In the genomic region with DNA sequence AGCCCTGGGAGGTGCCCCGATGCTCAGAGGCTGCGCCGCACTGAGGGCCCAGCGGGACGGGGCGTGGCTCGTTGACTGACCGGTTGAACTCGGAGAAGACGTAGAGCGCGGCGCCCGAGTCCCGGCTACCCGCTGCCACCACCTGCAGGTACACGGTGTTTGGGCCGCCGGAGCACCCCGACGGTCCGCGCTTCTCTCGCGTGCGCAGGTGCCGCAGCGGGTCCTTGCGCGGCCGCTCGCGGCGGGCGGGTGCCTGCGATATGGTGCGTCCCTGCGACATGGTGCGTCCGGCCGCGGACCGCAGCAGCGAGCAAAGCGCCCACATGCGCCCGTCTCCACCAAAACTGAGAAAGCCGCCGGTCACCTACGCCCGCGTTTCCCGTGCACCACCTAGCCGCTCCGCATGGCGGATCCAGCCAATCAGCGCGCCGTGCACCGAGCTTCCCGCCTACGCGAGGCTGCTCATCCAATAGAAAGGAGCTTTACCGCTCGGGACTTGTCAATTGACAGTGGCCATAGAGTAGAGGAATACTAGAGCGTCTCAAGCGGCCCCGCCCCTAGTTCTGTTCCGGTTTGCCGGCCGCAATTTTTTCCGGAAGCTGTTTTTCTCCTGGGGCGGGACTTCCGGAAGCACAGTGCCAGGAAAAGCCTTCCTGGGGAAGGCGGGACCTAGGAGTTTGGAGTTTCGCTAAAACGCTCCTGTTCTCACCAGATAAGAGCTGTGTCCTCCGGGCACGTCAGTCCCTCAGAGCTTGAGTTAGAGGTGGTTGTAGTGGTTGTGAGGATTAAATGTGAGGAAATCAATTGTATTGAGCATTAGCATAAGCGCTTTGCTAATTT, we compare ENCODE assay signal across 8 cellular contexts. TPM values are rescaled to one million over a fixed set of nuclear protein-coding genes. Genes with fewer than 3 reads are reported as not detected.
DNase-seq lines count a peak whose midpoint lies in the region; ATAC-seq and TF ChIP-seq lines count a peak whose summit lies in the region.

A gene with protein sequence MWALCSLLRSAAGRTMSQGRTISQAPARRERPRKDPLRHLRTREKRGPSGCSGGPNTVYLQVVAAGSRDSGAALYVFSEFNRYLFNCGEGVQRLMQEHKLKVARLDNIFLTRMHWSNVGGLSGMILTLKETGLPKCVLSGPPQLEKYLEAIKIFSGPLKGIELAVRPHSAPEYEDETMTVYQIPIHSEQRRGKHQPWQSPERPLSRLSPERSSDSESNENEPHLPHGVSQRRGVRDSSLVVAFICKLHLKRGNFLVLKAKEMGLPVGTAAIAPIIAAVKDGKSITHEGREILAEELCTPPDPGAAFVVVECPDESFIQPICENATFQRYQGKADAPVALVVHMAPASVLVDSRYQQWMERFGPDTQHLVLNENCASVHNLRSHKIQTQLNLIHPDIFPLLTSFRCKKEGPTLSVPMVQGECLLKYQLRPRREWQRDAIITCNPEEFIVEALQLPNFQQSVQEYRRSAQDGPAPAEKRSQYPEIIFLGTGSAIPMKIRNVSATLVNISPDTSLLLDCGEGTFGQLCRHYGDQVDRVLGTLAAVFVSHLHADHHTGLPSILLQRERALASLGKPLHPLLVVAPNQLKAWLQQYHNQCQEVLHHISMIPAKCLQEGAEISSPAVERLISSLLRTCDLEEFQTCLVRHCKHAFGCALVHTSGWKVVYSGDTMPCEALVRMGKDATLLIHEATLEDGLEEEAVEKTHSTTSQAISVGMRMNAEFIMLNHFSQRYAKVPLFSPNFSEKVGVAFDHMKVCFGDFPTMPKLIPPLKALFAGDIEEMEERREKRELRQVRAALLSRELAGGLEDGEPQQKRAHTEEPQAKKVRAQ (minus strand): TSS at position 405 of the 840 bp plus-strand sequence. CDS start 80 bp downstream, at position 325.

- no peak for TF ChIP-seq CTCF in epithelial cell of proximal tubule (conservative IDR thresholded peaks at IDR 0.05; ENCODE audit: low read depth, low read length)

- no peaks in the 10 kb centered on the region for H3K27me3 Mint-ChIP-seq in activated T-cell treated with anti-CD3 and anti-CD28 coated beads, Interleukin-2, amount 50 U/mL, for 24 hours

- H3K4me3 Mint-ChIP-seq in activated T-cell treated with anti-CD3 and anti-CD28 coated beads, Interleukin-2, amount 50 U/mL, for 24 hours = peak within 1 kb of the TSS; percentile 94

- H3K4me3 ChIP-seq in epithelial cell of proximal tubule (ENCODE audit: low read depth, low read length) = peak within 1 kb of the TSS; percentile 99

- no peaks in the 10 kb centered on the region for H3K9me3 Mint-ChIP-seq in activated T-cell treated with anti-CD3 and anti-CD28 coated beads, Interleukin-2, amount 50 U/mL, for 24 hours

- H3K4me1 Mint-ChIP-seq in activated T-cell treated with anti-CD3 and anti-CD28 coated beads, Interleukin-2, amount 50 U/mL, for 24 hours (ENCODE audit: low read depth) = peaks cover 42% of the 10 kb centered on the region

- peak within 1 kb of the TSS; percentile 99 for H3K27ac Mint-ChIP-seq in activated T-cell treated with anti-CD3 and anti-CD28 coated beads, Interleukin-2, amount 50 U/mL, for 24 hours

- H3K36me3 Mint-ChIP-seq in activated T-cell treated with anti-CD3 and anti-CD28 coated beads, Interleukin-2, amount 50 U/mL, for 24 hours (ENCODE audit: low read depth) = peaks cover 53% of the 10 kb centered on the region

- DNase-seq in DMS53 treated with DMSO at 0.1 percent for 48 hours (lab: John Stamatoyannopoulos, UW; ENCODE audit: unreplicated experiment) = peak; percentile 79
- peak; percentile 73 for DNase-seq in KG1 (lab: John Stamatoyannopoulos, UW)
- peak; percentile 95 for DNase-seq in activated T-cell treated with anti-CD3 and anti-CD28 coated beads, Interleukin-2, amount 50 U/mL, for 24 hours
- peak; percentile 89 for DNase-seq in epithelial cell of proximal tubule (ENCODE audit: low read depth)
- peak; percentile 99 for DNase-seq in mucosa of gallbladder (ENCODE audit: low spot score)
- DNase-seq in stimulated activated CD8-positive, alpha-beta memory T cell treated with anti-CD3 and anti-CD28 coated beads, Interleukin-4, amount 100 ng/mL, for 4 hours (ENCODE audit: low read depth in 2 of 2, low spot score in 1 of 2) = peak; percentile 92 to 96

- peak; percentile 96 for ATAC-seq in GM21723 (IDR thresholded peaks at IDR 0.05; ENCODE audit: unreplicated experiment)

TF ChIP-seq in PFSK-1, 5 proteins besides CTCF, POLR2A, EP300 and RAD21:
- no peak; the same call in 1 of the 2 replicates for TF ChIP-seq SIN3A (IDR thresholded peaks at IDR 0.05; ENCODE audit: borderline replicate concordance, insufficient read depth, low read length)
- peak; percentile 81; the same call in 1 of the 2 replicates for TF ChIP-seq TAF1 (IDR thresholded peaks at IDR 0.05; ENCODE audit: borderline replicate concordance, insufficient read depth, low read length)
- peak; percentile 97 for TF ChIP-seq POLR2AphosphoS5 (IDR thresholded peaks at IDR 0.05; ENCODE audit: low read depth, low read length)
- no peak for TF ChIP-seq FOXP2 (optimal IDR thresholded peaks at IDR 0.05; ENCODE audit: borderline replicate concordance, extremely low read depth, extremely low read length, insufficient read depth)
- TF ChIP-seq, protein P1, sequence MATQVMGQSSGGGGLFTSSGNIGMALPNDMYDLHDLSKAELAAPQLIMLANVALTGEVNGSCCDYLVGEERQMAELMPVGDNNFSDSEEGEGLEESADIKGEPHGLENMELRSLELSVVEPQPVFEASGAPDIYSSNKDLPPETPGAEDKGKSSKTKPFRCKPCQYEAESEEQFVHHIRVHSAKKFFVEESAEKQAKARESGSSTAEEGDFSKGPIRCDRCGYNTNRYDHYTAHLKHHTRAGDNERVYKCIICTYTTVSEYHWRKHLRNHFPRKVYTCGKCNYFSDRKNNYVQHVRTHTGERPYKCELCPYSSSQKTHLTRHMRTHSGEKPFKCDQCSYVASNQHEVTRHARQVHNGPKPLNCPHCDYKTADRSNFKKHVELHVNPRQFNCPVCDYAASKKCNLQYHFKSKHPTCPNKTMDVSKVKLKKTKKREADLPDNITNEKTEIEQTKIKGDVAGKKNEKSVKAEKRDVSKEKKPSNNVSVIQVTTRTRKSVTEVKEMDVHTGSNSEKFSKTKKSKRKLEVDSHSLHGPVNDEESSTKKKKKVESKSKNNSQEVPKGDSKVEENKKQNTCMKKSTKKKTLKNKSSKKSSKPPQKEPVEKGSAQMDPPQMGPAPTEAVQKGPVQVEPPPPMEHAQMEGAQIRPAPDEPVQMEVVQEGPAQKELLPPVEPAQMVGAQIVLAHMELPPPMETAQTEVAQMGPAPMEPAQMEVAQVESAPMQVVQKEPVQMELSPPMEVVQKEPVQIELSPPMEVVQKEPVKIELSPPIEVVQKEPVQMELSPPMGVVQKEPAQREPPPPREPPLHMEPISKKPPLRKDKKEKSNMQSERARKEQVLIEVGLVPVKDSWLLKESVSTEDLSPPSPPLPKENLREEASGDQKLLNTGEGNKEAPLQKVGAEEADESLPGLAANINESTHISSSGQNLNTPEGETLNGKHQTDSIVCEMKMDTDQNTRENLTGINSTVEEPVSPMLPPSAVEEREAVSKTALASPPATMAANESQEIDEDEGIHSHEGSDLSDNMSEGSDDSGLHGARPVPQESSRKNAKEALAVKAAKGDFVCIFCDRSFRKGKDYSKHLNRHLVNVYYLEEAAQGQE (IDR thresholded peaks at IDR 0.05; ENCODE audit: insufficient read depth in 1 of 2, low read depth in 2 of 2, low read length in 2 of 2) = 0 out of 4 replicates have a peak, but pooled peaks of 1 of the 2 experiments have one; percentile 20

RNA-seq across cellular contexts. Expression of the gene that starts here (rescaled TPM):
- polyA plus RNA-seq in PFSK-1 (2012; ENCODE audit: insufficient read length, low read depth) = 122 TPM
- total RNA-seq in epithelial cell of proximal tubule = 75.4 and 115 TPM in 2 replicates
- total RNA-seq in mucosa of gallbladder = 54.5 TPM

Comparison
In these comparisons a context has a peak if more than half of its experiments do, and no peak if none do; other contexts are left out.
1. Peak in every context shown above with its lines: DNase-seq, ATAC-seq and H3K4me3 ChIP-seq.